In genomic region chr3:149501524-149501923, GRCh38 we compare ENCODE assay signal across 19 cellular contexts. TPM values are rescaled to one million over a fixed set of nuclear protein-coding genes. Genes with fewer than 3 reads are reported as not detected.
A peak's percentile ranks its signal among the peaks of the same experiment; 100 is the strongest.
DNase-seq lines count a peak whose midpoint lies in the region; ATAC-seq and TF ChIP-seq lines count a peak whose summit lies in the region.
"Had no signal": no experiment of that assay in that cellular context is flagged by ENCODE, and none has a peak within 500 bp of the region (broad histone marks: within the 10 kb centered on the region; RNA-seq: fewer than 3 reads in every experiment).

No MANE protein-coding gene starts in this region.

- H3K36me3 Mint-ChIP-seq in HFFc6 (ENCODE audit: low read depth): no peaks in the 10 kb centered on the region
- H3K36me3 Mint-ChIP-seq: naive thymus-derived CD8-positive, alpha-beta T cell; type B pancreatic cell had no signal

- TF ChIP-seq CTCF in HFFc6 (IDR thresholded peaks at IDR 0.05) (no peak), cardiac fibroblast (IDR thresholded peaks at IDR 0.05; ENCODE audit: low read depth, low read length) (no peak), tibial artery (IDR thresholded peaks at IDR 0.05) (no peak), adrenal gland (IDR thresholded peaks at IDR 0.05) (no peak)

- no peaks in the 10 kb centered on the region for H3K27me3 ChIP-seq in tibial artery
- H3K27me3 ChIP-seq in adrenal gland: peaks cover 4% of the 10 kb centered on the region

- H3K9me3 ChIP-seq in tibial artery (no peaks in the 10 kb centered on the region), adrenal gland (replicated peaks in 1 of 3) (no peaks in the 10 kb centered on the region)
- H3K9me3 ChIP-seq: spleen had no signal

- no peaks in the 10 kb centered on the region for H3K9me3 Mint-ChIP-seq in HFFc6
- H3K9me3 Mint-ChIP-seq: activated T-helper 1 cell treated with anti-CD3 and anti-CD28 coated beads, Interleukin-12 subunit alpha, Interleukin-12 subunit beta, Interleukin-2, Interleukin-4 antibody, amounts not matched to agents 30 ng/mL and 10 ng/mL and 1 ng/mL, durations not matched to agents 14 hours and 24 hours and 36 hours; naive thymus-derived CD8-positive, alpha-beta T cell; type B pancreatic cell had no signal

- DNase-seq in HFFc6: peak; percentile 95
- peak; percentile 75 to 85 for DNase-seq in cardiac fibroblast (ENCODE audit: low read depth in 2 of 2)
- DNase-seq in kidney tubule cell (ENCODE audit: low spot score): peak; percentile 81
- peak in 1 of 2 donors; percentile 76 for DNase-seq in tibial artery
- no peak for DNase-seq in adrenal gland
- no peak for DNase-seq in RPMI8226
- no peak for DNase-seq in mesenteric fat pad (ENCODE audit: low spot score)
- DNase-seq: activated CD4-positive, alpha-beta T cell treated with anti-CD3 and anti-CD28 coated beads for 36 hours; erythroblast; KG1; naive thymus-derived CD8-positive, alpha-beta T cell; NCI-H187 treated with DMSO at 0.1 percent for 48 hours; NK-92 treated with Interleukin-12 subunit alpha and Interleukin-12 subunit beta, amount 100 ng/mL, for 24 hours; spleen; SW 1271 had no signal

- peak overlapping the region; percentile 85 for H3K27ac Mint-ChIP-seq in HFFc6
- H3K27ac Mint-ChIP-seq: activated CD4-positive, alpha-beta T cell treated with anti-CD3 and anti-CD28 coated beads for 36 hours; activated T-helper 1 cell treated with anti-CD3 and anti-CD28 coated beads, Interleukin-12 subunit alpha, Interleukin-12 subunit beta, Interleukin-2, Interleukin-4 antibody, amounts not matched to agents 30 ng/mL and 10 ng/mL and 1 ng/mL, durations not matched to agents 14 hours and 24 hours and 36 hours; type B pancreatic cell had no signal

- H3K36me3 ChIP-seq in tibial artery: no peaks in the 10 kb centered on the region
- no peaks in the 10 kb centered on the region for H3K36me3 ChIP-seq in adrenal gland (replicated peaks in 1 of 2)
- H3K36me3 ChIP-seq: spleen had no signal

- no peaks in the 10 kb centered on the region for H3K27me3 Mint-ChIP-seq in HFFc6 (ENCODE audit: insufficient read depth)
- H3K27me3 Mint-ChIP-seq: type B pancreatic cell had no signal

- peak overlapping the region; percentile 65 for H3K4me3 Mint-ChIP-seq in HFFc6
- H3K4me3 Mint-ChIP-seq: activated CD4-positive, alpha-beta T cell treated with anti-CD3 and anti-CD28 coated beads for 36 hours; activated T-helper 1 cell treated with anti-CD3 and anti-CD28 coated beads, Interleukin-12 subunit alpha, Interleukin-12 subunit beta, Interleukin-2, Interleukin-4 antibody, amounts not matched to agents 30 ng/mL and 10 ng/mL and 1 ng/mL, durations not matched to agents 14 hours and 24 hours and 36 hours; naive thymus-derived CD8-positive, alpha-beta T cell; type B pancreatic cell had no signal

- H3K4me3 ChIP-seq in cardiac fibroblast (replicated peaks in 1 of 2; ENCODE audit: low read depth in 2 of 2, low read length in 2 of 2) (no peak overlapping the region), tibial artery (no peak overlapping the region), adrenal gland (no peak overlapping the region)
- H3K4me3 ChIP-seq: spleen had no signal

- WGBS in adrenal gland, 4 donors: 81 to 100% (median 90%) methylated on average over 1 of the region's 1 CpG

- ATAC-seq in GM19463 (IDR thresholded peaks at IDR 0.05; ENCODE audit: unreplicated experiment): no peak
- ATAC-seq: activated CD4-positive, alpha-beta T cell treated with anti-CD3 and anti-CD28 coated beads for 36 hours; naive thymus-derived CD8-positive, alpha-beta T cell had no signal

- intact Hi-C loops in tibial artery (cut with DNase I; ENCODE audit: low total_unique reads) (no loop called here), adrenal gland (cut with DNase I) (loop anchor here in 1 of 2 donors (10.0 kb wide), 1 partner anchor 273 kb away; no protein-coding TSS in a partner anchor)

- peaks cover 45% of the 10 kb centered on the region for H3K4me1 Mint-ChIP-seq in HFFc6 (ENCODE audit: low read depth)
- H3K4me1 Mint-ChIP-seq: activated CD4-positive, alpha-beta T cell treated with anti-CD3 and anti-CD28 coated beads for 36 hours; naive thymus-derived CD8-positive, alpha-beta T cell had no signal

- H3K4me1 ChIP-seq in tibial artery: peaks cover 0 to 22% (median 3%) of the 10 kb centered on the region in 4 donors
- no peaks in the 10 kb centered on the region for H3K4me1 ChIP-seq in adrenal gland (replicated peaks in 1 of 2)
- H3K4me1 ChIP-seq: spleen had no signal

- H3K27ac ChIP-seq in tibial artery (peak overlapping the region; percentile 46 to 61), adrenal gland (no peak overlapping the region)
- H3K27ac ChIP-seq: spleen had no signal

- no peak for TF ChIP-seq POLR2A in adrenal gland (IDR thresholded peaks at IDR 0.05)

RNA-seq across cellular contexts. Expression of gene TM4SF4, which starts 27.0 kb away (rescaled TPM):
- 1 to 10 TPM in 1 of 6 experiments, under 1 TPM in 5; 0.25 to 1.3 (median 0.63) TPM for total RNA-seq in HFFc6 (2021; fragmentation: NEBNext Ultra II Directional; extraction: Animal tissue kit (Norgen Biotek cat#: 25700))
- total RNA-seq in adrenal gland: 1 to 10 TPM in 3 of 8 donors, under 1 TPM in 2, not detected in 3; 0.27 to 1.9 (median 1.0) TPM
- 1 to 10 TPM in 1 of 3 donors, under 1 TPM in 2; 0.08 to 2.2 (median 0.24) TPM for polyA plus RNA-seq in adrenal gland
- 1.7 TPM for total RNA-seq in mesenteric fat pad
- total RNA-seq: activated CD4-positive, alpha-beta T cell treated with anti-CD3 and anti-CD28 coated beads for 36 hours; activated T-helper 1 cell treated with anti-CD3 and anti-CD28 coated beads, Interleukin-12 subunit alpha, Interleukin-12 subunit beta, Interleukin-2, Interleukin-4 antibody, amounts not matched to agents 30 ng/mL and 10 ng/mL and 1 ng/mL, durations not matched to agents 14 hours and 24 hours and 36 hours; cardiac septum; naive thymus-derived CD8-positive, alpha-beta T cell; spleen had no signal
- polyA plus RNA-seq: naive thymus-derived CD8-positive, alpha-beta T cell had no signal

Comparison
In these comparisons a context has a peak if more than half of its experiments do, and no peak if none do; other contexts are left out.
1. DNase-seq: peak in HFFc6 (single experiment), cardiac fibroblast (2 of 2) and kidney tubule cell (single experiment); none in adrenal gland (0 of 7), RPMI8226 (single experiment) and mesenteric fat pad (single experiment).
2. H3K27ac ChIP-seq: peak in tibial artery (2 of 2); none in adrenal gland (0 of 5).